8 cellular contexts compared by ENCODE assay signal in the genomic region with DNA sequence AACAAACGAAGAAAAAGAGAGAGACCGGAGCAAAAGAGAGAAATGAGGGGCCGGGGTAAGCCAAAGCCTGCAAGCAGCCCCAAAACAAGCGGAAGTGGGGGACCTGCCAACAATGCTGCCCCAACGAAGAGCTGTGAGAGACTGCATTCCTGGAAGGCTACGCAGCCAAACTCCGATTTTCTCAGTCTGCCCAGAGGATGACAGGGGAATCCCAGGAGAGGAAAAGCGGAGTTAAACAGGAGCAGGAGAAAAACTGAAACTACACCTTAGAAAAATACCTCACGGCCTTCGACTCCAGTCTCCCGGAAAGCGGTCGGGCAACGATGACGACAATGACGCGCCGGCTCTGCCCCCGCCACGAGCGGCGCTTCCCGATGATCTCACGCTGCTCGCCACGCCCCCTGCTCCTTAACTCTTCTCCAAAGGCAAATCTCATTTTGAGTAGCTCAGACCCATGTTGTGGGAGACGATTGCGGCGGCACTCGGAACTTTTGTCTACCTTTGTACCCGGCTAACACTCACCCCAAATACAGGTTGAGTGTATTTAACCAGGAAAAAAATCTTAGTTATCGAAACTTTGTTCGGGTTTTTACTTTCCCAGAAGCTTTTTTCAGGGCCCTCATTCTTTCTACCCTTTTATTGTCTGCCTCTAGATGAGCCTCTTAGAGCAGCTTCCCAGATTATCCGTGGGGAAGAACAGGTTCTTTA. TPM values are rescaled to one million over a fixed set of nuclear protein-coding genes. Genes with fewer than 3 reads are reported as not detected.
A peak's percentile ranks its signal among the peaks of the same experiment; 100 is the strongest.
DNase-seq lines count a peak whose midpoint lies in the region; ATAC-seq and TF ChIP-seq lines count a peak whose summit lies in the region.

A gene with protein sequence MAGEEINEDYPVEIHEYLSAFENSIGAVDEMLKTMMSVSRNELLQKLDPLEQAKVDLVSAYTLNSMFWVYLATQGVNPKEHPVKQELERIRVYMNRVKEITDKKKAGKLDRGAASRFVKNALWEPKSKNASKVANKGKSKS (minus strand): TSS at position 325 of the 708 bp plus-strand sequence. CDS start 15,694 bp downstream, outside the sequence.

- peak within 1 kb of the TSS; percentile 100 for H2AFZ ChIP-seq in trophoblast cell (ENCODE audit: insufficient read depth, low read length, poor library complexity)

- H4K12ac ChIP-seq in trophoblast cell (ENCODE audit: low read depth, low read length) = peak within 1 kb of the TSS; percentile 96

- DNase-seq in GM12865 (ENCODE audit: low read depth) (peak; percentile 92), NCI-H1436 (lab: John Stamatoyannopoulos, UW) (peak; percentile 91), T follicular helper cell (ENCODE audit: low read depth) (peak; percentile 89), adipocyte (ENCODE audit: low read depth) (peak; percentile 97), cardiac septum (ENCODE audit: low spot score) (peak; percentile 97), trophoblast cell (peak; percentile 93 to 97), transverse colon (peak; percentile 96)

- H3K4me3 ChIP-seq in GM12865 (ENCODE audit: low read depth, low read length) = peak within 1 kb of the TSS; percentile 94
- peak within 1 kb of the TSS; percentile 99 for H3K4me3 ChIP-seq in adipocyte (ENCODE audit: low read length)
- H3K4me3 ChIP-seq in trophoblast cell (ENCODE audit: low read depth, low read length) = peak within 1 kb of the TSS; percentile 94
- H3K4me3 ChIP-seq in transverse colon = peak within 1 kb of the TSS; percentile 36 to 93 (median 78)

- H3K27ac ChIP-seq in trophoblast cell (ENCODE audit: low read depth, low read length) (peak within 1 kb of the TSS; percentile 81), transverse colon (peak within 1 kb of the TSS; percentile 81 to 96 (median 90))

- peaks cover 4% of the 10 kb centered on the region for H3K79me1 ChIP-seq in trophoblast cell (ENCODE audit: low read length)

- no CpG with 5 or more reads among the region's 34 CpGs for WGBS in trophoblast cell (ENCODE audit: extremely low coverage, insufficient coverage, insufficient read length)
- WGBS in transverse colon (ENCODE audit: low coverage in 1 of 2), 2 donors = 0% methylated on average over 15 to 34 of the region's 34 CpGs

- peak within 1 kb of the TSS; percentile 99 for H3K4ac ChIP-seq in trophoblast cell (ENCODE audit: low read depth, low read length)

- no peak within 1 kb of the TSS for H3K23ac ChIP-seq in trophoblast cell (ENCODE audit: low read length)

- no peak for TF ChIP-seq EP300 in transverse colon (IDR thresholded peaks at IDR 0.05; ENCODE audit: low read depth)

- H4K8ac ChIP-seq in trophoblast cell (ENCODE audit: low read depth, low read length) = peak within 1 kb of the TSS; percentile 97

- H3K4me1 ChIP-seq in adipocyte (ENCODE audit: control insufficient read depth, insufficient read depth, low read length) (peaks cover 37% of the 10 kb centered on the region), trophoblast cell (ENCODE audit: control insufficient read depth in 1 of 2, insufficient read depth in 2 of 2, low read length in 2 of 2) (no peaks in the 10 kb centered on the region), transverse colon (peaks cover 8 to 40% (median 15%) of the 10 kb centered on the region in 4 donors)

- peak within 1 kb of the TSS; percentile 75 for H4K91ac ChIP-seq in trophoblast cell (ENCODE audit: low read depth, low read length)

- H3K36me3 ChIP-seq in adipocyte (ENCODE audit: control insufficient read depth, insufficient read depth, low read length, severe bottlenecking) (no peaks in the 10 kb centered on the region), trophoblast cell (ENCODE audit: control insufficient read depth in 1 of 2, insufficient read depth in 2 of 2, low read length in 2 of 2) (no peaks in the 10 kb centered on the region), transverse colon (no peaks in the 10 kb centered on the region)

- no peak within 1 kb of the TSS for H2AK5ac ChIP-seq in trophoblast cell (ENCODE audit: low read length)

- H3K79me2 ChIP-seq in trophoblast cell (ENCODE audit: control insufficient read depth, insufficient read depth, low read length, poor library complexity) = peaks cover 4% of the 10 kb centered on the region

- H2BK120ac ChIP-seq in trophoblast cell (ENCODE audit: insufficient read depth, low read length, poor library complexity) = peak within 1 kb of the TSS; percentile 83

- peak within 1 kb of the TSS; percentile 92 for H3K18ac ChIP-seq in trophoblast cell (ENCODE audit: low read length)

- TF ChIP-seq CTCF in GM12865 (IDR thresholded peaks at IDR 0.05; ENCODE audit: insufficient read depth, low read depth, low read length, missing control alignments) (no peak), transverse colon (IDR thresholded peaks at IDR 0.05) (no peak)

- peak within 1 kb of the TSS; percentile 89 for H3K4me2 ChIP-seq in trophoblast cell (ENCODE audit: low read length)

- H3K9me3 ChIP-seq in adipocyte (ENCODE audit: control insufficient read depth, low read length) = no peaks in the 10 kb centered on the region
- H3K9me3 ChIP-seq in trophoblast cell (ENCODE audit: insufficient read depth, low read depth, low read length) = no peaks in the 10 kb centered on the region
- no peaks in the 10 kb centered on the region for H3K9me3 ChIP-seq in transverse colon

- peak; percentile 96 for ATAC-seq in HG02763 (IDR thresholded peaks at IDR 0.05; ENCODE audit: unreplicated experiment)

- H3K27me3 ChIP-seq in adipocyte (replicated peaks; ENCODE audit: control insufficient read depth, insufficient read depth, low read length) (no peaks in the 10 kb centered on the region), trophoblast cell (ENCODE audit: insufficient read depth, low read length) (no peaks in the 10 kb centered on the region), transverse colon (no peaks in the 10 kb centered on the region)

- TF ChIP-seq POLR2A in transverse colon (IDR thresholded peaks at IDR 0.05) = peak; percentile 64

- no peak within 1 kb of the TSS for H2BK12ac ChIP-seq in trophoblast cell (ENCODE audit: low read length)

- peak within 1 kb of the TSS; percentile 96 for H3K9ac ChIP-seq in adipocyte (ENCODE audit: low read length)
- peak within 1 kb of the TSS; percentile 97 for H3K9ac ChIP-seq in trophoblast cell (ENCODE audit: low read length)

- in situ Hi-C loops in transverse colon (cut with MboI; ENCODE audit: low pct_ligation_motif_present in 1 of 4, low pct_unique_long_range_greater_than_20kb in 1 of 4, low sequenced_read_pairs in 3 of 4) = no loop called here

- peak within 1 kb of the TSS; percentile 92 for H2BK5ac ChIP-seq in trophoblast cell (ENCODE audit: low read depth, low read length, poor library complexity)

- intact Hi-C loops in cardiac septum (cut with DNase I) (loop anchor here (10.0 kb wide), 1 partner anchor 92 kb away; a partner anchor contains a TSS), transverse colon (cut with DNase I; ENCODE audit: low total_unique reads) (no loop called here)

- peak within 1 kb of the TSS; percentile 89 for H3K14ac ChIP-seq in trophoblast cell (ENCODE audit: low read length)

RNA-seq across cellular contexts. Expression of the gene that starts here (rescaled TPM):
- 17.9 TPM for total RNA-seq in cardiac septum
- polyA plus RNA-seq in trophoblast cell (2013) = 20.8 and 21.6 TPM in 2 replicates
- 10 to 100 TPM in 3 of 4 donors, 1 to 10 TPM in 1; 2.2 to 71.8 (median 30.5) TPM for total RNA-seq in transverse colon

Comparison
In these comparisons a context has a peak if more than half of its experiments do, and no peak if none do; other contexts are left out.
1. Peak in every context shown above with its lines: DNase-seq, ATAC-seq, H3K4me3 ChIP-seq and H3K27ac ChIP-seq.